In genomic region chr19:49336482-49337266, GRCh38 we compare ENCODE assay signal across 17 cellular contexts. TPM values are rescaled to one million over a fixed set of nuclear protein-coding genes. Genes with fewer than 3 reads are reported as not detected.
DNase-seq lines count a peak whose midpoint lies in the region; ATAC-seq lines count a peak whose summit lies in the region.
"Had no signal": no experiment of that assay in that cellular context is flagged by ENCODE, and none has a peak within 500 bp of the region (broad histone marks: within the 10 kb centered on the region; RNA-seq: fewer than 3 reads in every experiment).

No MANE protein-coding gene starts in this region.

- H3K4me1 ChIP-seq in aorta (ENCODE audit: control insufficient read depth in 1 of 2, insufficient read depth in 2 of 2, low read length in 2 of 2) = no peaks in the 10 kb centered on the region

- no peak overlapping the region for H3K4me3 ChIP-seq in aorta (ENCODE audit: low read length in 2 of 2)

- CTCF ChIA-PET in activated CD8-positive, alpha-beta T cell treated with anti-CD3 and anti-CD28 coated beads, Interleukin-2, amount 10 ng/mL, durations not matched to agents 7 days and 5 days (lab: Charles Lee) = interaction anchor here (0.7 to 1.2 kb wide), 2 partner anchors 35 to 138 kb away, joined by 3 to 6 read pairs; no protein-coding TSS in a partner anchor

- H3K4me3 Mint-ChIP-seq in activated naive CD4-positive, alpha-beta T cell treated with anti-CD3 and anti-CD28 coated beads, Interleukin-2, amount 50 U/mL, for 24 hours = peak overlapping the region; percentile 98
- peak overlapping the region; percentile 97 for H3K4me3 Mint-ChIP-seq in activated CD8-positive, alpha-beta T cell treated with anti-CD3 and anti-CD28 coated beads, Interleukin-2, amount 10 ng/mL, durations not matched to agents 7 days and 5 days

- ATAC-seq in activated CD8-positive, alpha-beta T cell treated with anti-CD3 and anti-CD28 coated beads, Interleukin-2, amount 10 ng/mL, durations not matched to agents 7 days and 5 days = no peak
- ATAC-seq in left lobe of liver (no peak), aorta (ENCODE audit: low FRiP score) (no peak)
- ATAC-seq: PC-3 had no signal

- 89 to 90% methylated on average over 10 of the region's 10 CpGs for WGBS in aorta, 2 donors

- POLR2A ChIA-PET in activated CD8-positive, alpha-beta T cell treated with anti-CD3 and anti-CD28 coated beads, Interleukin-2, amount 10 ng/mL, durations not matched to agents 7 days and 5 days (lab: Charles Lee) = interaction anchor here (1.0 kb wide), 1 partner anchor 78 kb away, joined by 3 read pairs; no protein-coding TSS in a partner anchor

- intact Hi-C loops in aorta (cut with DNase I) = no loop called here

- no peaks in the 10 kb centered on the region for H3K9me3 Mint-ChIP-seq in activated naive CD4-positive, alpha-beta T cell treated with anti-CD3 and anti-CD28 coated beads, Interleukin-2, amount 50 U/mL, for 24 hours
- H3K9me3 Mint-ChIP-seq in activated CD8-positive, alpha-beta T cell treated with anti-CD3 and anti-CD28 coated beads, Interleukin-2, amount 10 ng/mL, durations not matched to agents 7 days and 5 days (ENCODE audit: insufficient read depth) = no peaks in the 10 kb centered on the region

- no peaks in the 10 kb centered on the region for H3K9me3 ChIP-seq in aorta (ENCODE audit: control insufficient read depth, low read length)

- no peak overlapping the region for H3K27ac ChIP-seq in aorta (ENCODE audit: low read depth in 1 of 2, low read length in 2 of 2)
- H3K27ac ChIP-seq: parathyroid adenoma had no signal

- no peaks in the 10 kb centered on the region for H3K27me3 Mint-ChIP-seq in activated naive CD4-positive, alpha-beta T cell treated with anti-CD3 and anti-CD28 coated beads, Interleukin-2, amount 50 U/mL, for 24 hours
- H3K27me3 Mint-ChIP-seq in activated CD8-positive, alpha-beta T cell treated with anti-CD3 and anti-CD28 coated beads, Interleukin-2, amount 10 ng/mL, durations not matched to agents 7 days and 5 days (ENCODE audit: low read depth) = no peaks in the 10 kb centered on the region

- peaks cover 3% of the 10 kb centered on the region for H3K36me3 Mint-ChIP-seq in activated naive CD4-positive, alpha-beta T cell treated with anti-CD3 and anti-CD28 coated beads, Interleukin-2, amount 50 U/mL, for 24 hours
- H3K36me3 Mint-ChIP-seq in activated CD8-positive, alpha-beta T cell treated with anti-CD3 and anti-CD28 coated beads, Interleukin-2, amount 10 ng/mL, durations not matched to agents 7 days and 5 days (ENCODE audit: low read depth) = peaks cover 48% of the 10 kb centered on the region

- peak overlapping the region; percentile 71 for H3K27ac Mint-ChIP-seq in activated naive CD4-positive, alpha-beta T cell treated with anti-CD3 and anti-CD28 coated beads, Interleukin-2, amount 50 U/mL, for 24 hours
- peak overlapping the region; percentile 98 for H3K27ac Mint-ChIP-seq in activated CD8-positive, alpha-beta T cell treated with anti-CD3 and anti-CD28 coated beads, Interleukin-2, amount 10 ng/mL, durations not matched to agents 7 days and 5 days

- H3K4me1 Mint-ChIP-seq in activated naive CD4-positive, alpha-beta T cell treated with anti-CD3 and anti-CD28 coated beads, Interleukin-2, amount 50 U/mL, for 24 hours = peaks cover 75% of the 10 kb centered on the region
- peaks cover 71% of the 10 kb centered on the region for H3K4me1 Mint-ChIP-seq in activated CD8-positive, alpha-beta T cell treated with anti-CD3 and anti-CD28 coated beads, Interleukin-2, amount 10 ng/mL, durations not matched to agents 7 days and 5 days (ENCODE audit: low read depth)

- no peak for DNase-seq in activated naive CD4-positive, alpha-beta T cell treated with Interleukin-2 at 50 U/mL for 16 hours
- no peak for DNase-seq in activated CD8-positive, alpha-beta T cell treated with anti-CD3 and anti-CD28 coated beads, Interleukin-2, amount 10 ng/mL, durations not matched to agents 7 days and 5 days
- DNase-seq in left lobe of liver (ENCODE audit: low spot score) (peak; percentile 44), aorta (peak; percentile 36 to 43), NAMALWA (ENCODE audit: low spot score) (no peak), anterior cingulate cortex (lab: John Stamatoyannopoulos, UW) (no peak), iPS-NIHi7 (ENCODE audit: extremely low spot score) (no peak)
- DNase-seq: hippocampal formation; Kasumi-1; NCI-H2171 treated with DMSO at 0.1 percent for 48 hours; PC-3; stimulated activated CD4-positive, alpha-beta T cell treated with anti-CD3 and anti-CD28 coated beads, Interleukin-1b, Interleukin-23, amount 100 ng/mL, for 48 hours; T1000 had no signal

- H3K36me3 ChIP-seq in aorta (ENCODE audit: control insufficient read depth in 1 of 2, insufficient read depth in 2 of 2, low read length in 1 of 2) = no peaks in the 10 kb centered on the region

- no peaks in the 10 kb centered on the region for H3K27me3 ChIP-seq in aorta (ENCODE audit: control insufficient read depth in 1 of 2, insufficient read depth in 2 of 2, low read length in 1 of 2)

RNA-seq across cellular contexts. Expression of gene CD37, which starts 1.5 kb away (rescaled TPM):
- total RNA-seq in activated CD8-positive, alpha-beta T cell treated with anti-CD3 and anti-CD28 coated beads, Interleukin-2, amount 10 ng/mL, durations not matched to agents 7 days and 5 days = 100 to 1,000 TPM; 162 to 176 TPM
- total RNA-seq in left lobe of liver (2.2 TPM), aorta (10 to 100 TPM; 18.3 to 40.1 TPM)
- polyA plus RNA-seq in aorta = 10 to 100 TPM in 1 of 2 donors, 1 to 10 TPM in 1; 5.2 to 10.8 TPM
- total RNA-seq: epithelial cell of proximal tubule, lung microvascular endothelial cell, PC-3 had no signal

RNA-seq across cellular contexts. Expression of gene SLC6A16, which starts 11.7 kb away (rescaled TPM):
- total RNA-seq in activated CD8-positive, alpha-beta T cell treated with anti-CD3 and anti-CD28 coated beads, Interleukin-2, amount 10 ng/mL, durations not matched to agents 7 days and 5 days = 1 to 10 TPM; 3.4 to 3.5 TPM
- total RNA-seq in left lobe of liver (2.4 TPM), aorta (1 to 10 TPM; 3.0 to 4.6 TPM)
- 10 to 100 TPM in 1 of 2 donors, 1 to 10 TPM in 1; 2.4 to 12.9 TPM for polyA plus RNA-seq in aorta
- total RNA-seq: PC-3 had no signal

RNA-seq across cellular contexts. Expression of gene TEAD2, which starts 25.5 kb away (rescaled TPM):
- not detected for total RNA-seq in activated CD8-positive, alpha-beta T cell treated with anti-CD3 and anti-CD28 coated beads, Interleukin-2, amount 10 ng/mL, durations not matched to agents 7 days and 5 days
- total RNA-seq in left lobe of liver (5.1 TPM), aorta (10 to 100 TPM; 41.3 to 48.8 TPM)
- 10 to 100 TPM; 17.7 to 43.3 TPM for polyA plus RNA-seq in aorta

RNA-seq across cellular contexts. Expression of gene DKKL1, which starts 27.0 kb away (rescaled TPM):
- total RNA-seq in activated CD8-positive, alpha-beta T cell treated with anti-CD3 and anti-CD28 coated beads, Interleukin-2, amount 10 ng/mL, durations not matched to agents 7 days and 5 days = not detected
- total RNA-seq in left lobe of liver = not detected
- total RNA-seq in aorta = under 1 TPM in 1 of 2 donors, not detected in 1; 0.69 TPM
- polyA plus RNA-seq in aorta = not detected
- total RNA-seq: epithelial cell of proximal tubule had no signal

RNA-seq across cellular contexts. Expression of gene KASH5, which starts 51.4 kb away (rescaled TPM):
- not detected for total RNA-seq in activated CD8-positive, alpha-beta T cell treated with anti-CD3 and anti-CD28 coated beads, Interleukin-2, amount 10 ng/mL, durations not matched to agents 7 days and 5 days
- total RNA-seq in left lobe of liver (not detected), aorta (not detected)
- polyA plus RNA-seq in aorta = not detected
- total RNA-seq: lung microvascular endothelial cell, PC-3 had no signal

Comparison
In these comparisons a context has a peak if more than half of its experiments do, and no peak if none do; other contexts are left out.
1. DNase-seq: peak in left lobe of liver (single experiment) and aorta (2 of 2); none in activated naive CD4-positive, alpha-beta T cell treated with Interleukin-2 at 50 U/mL for 16 hours (single experiment), activated CD8-positive, alpha-beta T cell treated with anti-CD3 and anti-CD28 coated beads, Interleukin-2, amount 10 ng/mL, durations not matched to agents 7 days and 5 days (single experiment), NAMALWA (single experiment), anterior cingulate cortex (0 of 58) and iPS-NIHi7 (single experiment).